29 cellular contexts compared by ENCODE assay signal in the genomic region with DNA sequence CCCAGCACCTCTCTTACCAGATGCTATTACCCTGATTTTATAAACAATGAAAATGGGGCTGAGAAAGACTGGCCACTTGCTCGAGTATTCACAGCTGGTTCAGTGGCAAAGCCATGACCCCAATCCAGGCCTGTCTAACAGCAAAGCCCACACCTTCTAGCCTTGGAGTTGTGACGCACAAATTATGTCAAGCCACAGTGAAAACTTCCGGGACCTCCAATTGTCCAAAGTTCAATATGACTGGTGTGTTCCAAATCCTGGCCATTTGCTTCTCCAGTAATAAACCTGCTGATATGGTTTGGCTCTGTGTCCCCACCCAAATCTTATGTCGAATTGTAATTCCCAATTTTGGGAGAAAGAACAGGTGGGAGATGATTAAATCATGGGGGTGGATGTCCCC.
"Had no signal": no experiment of that assay in that cellular context is flagged by ENCODE, and none has a peak within 500 bp of the region (broad histone marks: within the 10 kb centered on the region; RNA-seq: fewer than 3 reads in every experiment).

No MANE protein-coding gene starts in this region.

- H3K9me3 Mint-ChIP-seq: activated CD4-positive, alpha-beta memory T cell treated with anti-CD3 and anti-CD28 coated beads for 36 hours; activated CD4-positive, alpha-beta T cell treated with anti-CD3 and anti-CD28 coated beads, Interleukin-2, amount 10 ng/mL, durations not matched to agents 24 days and 14 days; activated T-cell treated with anti-CD3 and anti-CD28 coated beads, Interleukin-2, amount 50 U/mL, for 24 hours; activated T-helper 17 cell treated with anti-CD3 and anti-CD28 coated beads, Interleukin-2, amount 50 U/mL, for 72 hours; T-helper 2 cell treated with Interferon-gamma antibody and Interleukin-4, amounts not matched to agents 5 μg/mL and 100 μg/mL, for 36 hours had no signal

- H3K27ac Mint-ChIP-seq: activated CD4-positive, alpha-beta memory T cell treated with anti-CD3 and anti-CD28 coated beads for 36 hours; activated CD4-positive, alpha-beta T cell treated with anti-CD3 and anti-CD28 coated beads for 36 hours; activated CD4-positive, alpha-beta T cell treated with anti-CD3 and anti-CD28 coated beads, Interleukin-2, amount 10 ng/mL, durations not matched to agents 24 days and 14 days; activated CD8-positive, alpha-beta memory T cell treated with anti-CD3 and anti-CD28 coated beads, Interleukin-2, amount 10 ng/mL, durations not matched to agents 7 days and 5 days; activated CD8-positive, alpha-beta T cell treated with anti-CD3 and anti-CD28 coated beads, Interleukin-2, amount 10 ng/mL, durations not matched to agents 7 days and 5 days; activated naive CD8-positive, alpha-beta T cell; activated T-cell treated with anti-CD3 and anti-CD28 coated beads, Interleukin-2, amount 50 U/mL, for 24 hours; activated T-helper 17 cell treated with anti-CD3 and anti-CD28 coated beads, Interleukin-2, amount 50 U/mL, for 72 hours; T-helper 17 cell; T-helper 2 cell treated with Interferon-gamma antibody and Interleukin-4, amounts not matched to agents 5 μg/mL and 100 μg/mL, for 36 hours had no signal

- H3K4me1 ChIP-seq: body of pancreas, esophagus squamous epithelium had no signal

- H3K9me3 ChIP-seq: body of pancreas, esophagus squamous epithelium, gastroesophageal sphincter had no signal

- H3K27me3 ChIP-seq: body of pancreas, esophagus squamous epithelium, gastroesophageal sphincter had no signal

- H3K36me3 ChIP-seq: esophagus squamous epithelium had no signal

- H3K4me1 Mint-ChIP-seq: activated T-helper 17 cell treated with anti-CD3 and anti-CD28 coated beads, Interleukin-2, amount 50 U/mL, for 72 hours had no signal

- DNase-seq: activated CD4-positive, alpha-beta memory T cell treated with anti-CD3 and anti-CD28 coated beads for 36 hours; activated CD4-positive, alpha-beta T cell treated with anti-CD3 and anti-CD28 coated beads for 36 hours; activated CD4-positive, alpha-beta T cell treated with anti-CD3 and anti-CD28 coated beads, Interleukin-2, amount 10 ng/mL, durations not matched to agents 24 days and 14 days; activated CD4-positive, CD25-positive, alpha-beta regulatory T cell; activated CD4-positive, CD25-positive, alpha-beta regulatory T cell treated with anti-CD3 and anti-CD28 coated beads, Interleukin-2, amount 50 U/mL, for 72 hours; activated CD8-positive, alpha-beta memory T cell treated with anti-CD3 and anti-CD28 coated beads, Interleukin-2, amount 10 ng/mL, durations not matched to agents 7 days and 5 days; activated CD8-positive, alpha-beta memory T cell treated with anti-CD3 and anti-CD28 coated beads, Interleukin-2, amount 50 U/mL, for 4 hours; activated CD8-positive, alpha-beta T cell treated with anti-CD3 and anti-CD28 coated beads, Interleukin-2, amount 10 ng/mL, durations not matched to agents 7 days and 5 days; activated effector memory CD4-positive, alpha-beta T cell treated with Interleukin-2 at 50 U/mL for 16 hours; activated gamma-delta T cell treated with Interleukin-2 at 50 U/mL for 16 hours; activated naive CD4-positive, alpha-beta T cell treated with anti-CD3 and anti-CD28 coated beads, Interleukin-2, amount 50 U/mL, for 16 hours; activated naive CD4-positive, alpha-beta T cell treated with Interleukin-2 at 50 U/mL for 16 hours; activated T-cell treated with anti-CD3 and anti-CD28 coated beads, Interleukin-2, amount 50 U/mL, for 24 hours; amniotic stem cell; anterior cingulate cortex; body of pancreas; caudate nucleus; effector CD8-positive, alpha-beta T cell; esophagus squamous epithelium; foreskin melanocyte; head of caudate nucleus; T-helper 1 cell; T-helper 17 cell; T1000 had no signal

- ATAC-seq: activated CD4-positive, alpha-beta T cell treated with anti-CD3 and anti-CD28 coated beads for 36 hours; activated CD8-positive, alpha-beta memory T cell treated with anti-CD3 and anti-CD28 coated beads, Interleukin-2, amount 10 ng/mL, durations not matched to agents 7 days and 5 days; activated CD8-positive, alpha-beta T cell treated with anti-CD3 and anti-CD28 coated beads, Interleukin-2, amount 10 ng/mL, durations not matched to agents 7 days and 5 days; activated T-helper 17 cell treated with anti-CD3 and anti-CD28 coated beads, Interleukin-2, amount 50 U/mL, for 72 hours; body of pancreas; gastroesophageal sphincter; T-helper 17 cell had no signal

- H3K27ac ChIP-seq: body of pancreas, epithelial cell of prostate, esophagus squamous epithelium had no signal

- H3K27me3 Mint-ChIP-seq: activated CD4-positive, alpha-beta memory T cell treated with anti-CD3 and anti-CD28 coated beads for 36 hours; activated CD4-positive, alpha-beta T cell treated with anti-CD3 and anti-CD28 coated beads for 36 hours; activated CD4-positive, alpha-beta T cell treated with anti-CD3 and anti-CD28 coated beads, Interleukin-2, amount 10 ng/mL, durations not matched to agents 24 days and 14 days; activated CD8-positive, alpha-beta memory T cell treated with anti-CD3 and anti-CD28 coated beads, Interleukin-2, amount 10 ng/mL, durations not matched to agents 7 days and 5 days; activated naive CD8-positive, alpha-beta T cell; activated T-cell treated with anti-CD3 and anti-CD28 coated beads, Interleukin-2, amount 50 U/mL, for 24 hours; activated T-helper 17 cell treated with anti-CD3 and anti-CD28 coated beads, Interleukin-2, amount 50 U/mL, for 72 hours; T-helper 17 cell had no signal

- H3K4me3 Mint-ChIP-seq: activated CD4-positive, alpha-beta memory T cell treated with anti-CD3 and anti-CD28 coated beads for 36 hours; activated CD4-positive, alpha-beta T cell treated with anti-CD3 and anti-CD28 coated beads for 36 hours; activated CD4-positive, alpha-beta T cell treated with anti-CD3 and anti-CD28 coated beads, Interleukin-2, amount 10 ng/mL, durations not matched to agents 24 days and 14 days; activated CD8-positive, alpha-beta memory T cell treated with anti-CD3 and anti-CD28 coated beads, Interleukin-2, amount 10 ng/mL, durations not matched to agents 7 days and 5 days; activated CD8-positive, alpha-beta T cell treated with anti-CD3 and anti-CD28 coated beads, Interleukin-2, amount 10 ng/mL, durations not matched to agents 7 days and 5 days; activated naive CD8-positive, alpha-beta T cell; activated T-cell treated with anti-CD3 and anti-CD28 coated beads, Interleukin-2, amount 50 U/mL, for 24 hours; activated T-helper 17 cell treated with anti-CD3 and anti-CD28 coated beads, Interleukin-2, amount 50 U/mL, for 72 hours; T-helper 17 cell; T-helper 2 cell treated with Interferon-gamma antibody and Interleukin-4, amounts not matched to agents 5 μg/mL and 100 μg/mL, for 36 hours had no signal

- H3K4me3 ChIP-seq: body of pancreas, esophagus squamous epithelium, gastroesophageal sphincter had no signal
